In genomic region chr2:186554850-186555785, GRCh38 we compare ENCODE assay signal across 20 cellular contexts. TPM values are rescaled to one million over a fixed set of nuclear protein-coding genes. Genes with fewer than 3 reads are reported as not detected.
DNase-seq lines count a peak whose midpoint lies in the region; ATAC-seq, FAIRE-seq and TF ChIP-seq lines count a peak whose summit lies in the region.
"Had no signal": no experiment of that assay in that cellular context is flagged by ENCODE, and none has a peak within 500 bp of the region (broad histone marks: within the 10 kb centered on the region; RNA-seq: fewer than 3 reads in every experiment).

No MANE protein-coding gene starts in this region.

- TF ChIP-seq EP300 in K562 (IDR thresholded peaks at IDR 0.05; ENCODE audit: low read length) = no peak

- H3K36me3 ChIP-seq in K562 (ENCODE audit: control insufficient read depth, insufficient read depth, low read length) (no peaks in the 10 kb centered on the region), mesenchymal stem cell (ENCODE audit: control insufficient read depth in 1 of 2, insufficient read depth in 2 of 2, low read depth in 1 of 2, low read length in 2 of 2) (no peaks in the 10 kb centered on the region)
- H3K36me3 ChIP-seq: left ventricle myocardium inferior, ovary had no signal

- no peak overlapping the region for H2AK5ac ChIP-seq in mesenchymal stem cell (ENCODE audit: low read length, severe bottlenecking)

- FAIRE-seq in G401.6 (lab: Jason Lieb, UNC) (peak; percentile 85), K562 (lab: Jason Lieb, UNC) (no peak)
- FAIRE-seq: GM18507 had no signal

- in situ Hi-C loops in K562 (cut with MboI) = no loop called here

- H3K23ac ChIP-seq in mesenchymal stem cell (ENCODE audit: low read length in 2 of 2) = no peak overlapping the region

- no TSS peak for BruUV-seq in K562 (replicated peaks; lab: Mats Ljungman, UMichigan)

- no peak overlapping the region for H2BK5ac ChIP-seq in mesenchymal stem cell (ENCODE audit: low read depth, low read length, poor library complexity, severe bottlenecking)

- H3K79me2 ChIP-seq in K562 (ENCODE audit: control insufficient read depth, insufficient read depth, low read length) = no peaks in the 10 kb centered on the region

- TF ChIP-seq RAD21 in K562 (CRISPR knock-in tag; conservative IDR thresholded peaks at IDR 0.05 in 1 of 2, IDR thresholded peaks at IDR 0.05 in 1 of 2) = peak; percentile 54 to 58

- H3K9ac ChIP-seq in K562 (ENCODE audit: insufficient read depth in 1 of 2, low read depth in 2 of 2, low read length in 2 of 2) (no peak overlapping the region), mesenchymal stem cell (ENCODE audit: low read length) (no peak overlapping the region)

- H2BK120ac ChIP-seq in mesenchymal stem cell (ENCODE audit: low read depth, low read length) = peak overlapping the region; percentile 29

- H3K4me1 ChIP-seq in K562 (replicated peaks in 1 of 2; ENCODE audit: control insufficient read depth in 2 of 2, insufficient read depth in 2 of 2, low read length in 2 of 2) = no peaks in the 10 kb centered on the region; a peak in 1 of 5 replicates
- H3K4me1 ChIP-seq in mesenchymal stem cell (ENCODE audit: control insufficient read depth, insufficient read depth, low read depth, low read length) = peaks cover under 1% of the 10 kb centered on the region
- H3K4me1 ChIP-seq: left ventricle myocardium inferior had no signal

- peak; percentile 83 for ATAC-seq in K562
- ATAC-seq in HG03280 (IDR thresholded peaks at IDR 0.05; ENCODE audit: unreplicated experiment) = no peak
- ATAC-seq: activated CD8-positive, alpha-beta memory T cell treated with anti-CD3 and anti-CD28 coated beads, Interleukin-2, amount 10 ng/mL, durations not matched to agents 7 days and 5 days had no signal

- H3K9me3 ChIP-seq in K562 (replicated peaks; ENCODE audit: control insufficient read depth, insufficient read depth, low read depth, low read length) (no peaks in the 10 kb centered on the region), mesenchymal stem cell (ENCODE audit: control insufficient read depth, low read length) (no peaks in the 10 kb centered on the region)
- H3K9me3 ChIP-seq: left ventricle myocardium inferior, ovary had no signal

- POLR2A ChIA-PET in K562 (lab: Yijun Ruan, JAX) = interaction anchor here (0.8 to 1.2 kb wide), 3 partner anchors 15 to 34 kb away, joined by 3 to 4 read pairs (median 4); no protein-coding TSS in a partner anchor

- no peak overlapping the region for H2BK12ac ChIP-seq in mesenchymal stem cell (ENCODE audit: low read length in 2 of 2)

- H3K79me1 ChIP-seq in mesenchymal stem cell (replicated peaks; ENCODE audit: low read length, poor library complexity, severe bottlenecking) = no peaks in the 10 kb centered on the region

- no peak overlapping the region for H3K14ac ChIP-seq in mesenchymal stem cell (ENCODE audit: low read length in 2 of 2)

- H3K4ac ChIP-seq in mesenchymal stem cell (ENCODE audit: low read depth in 1 of 2, low read length in 2 of 2) = no peak overlapping the region

- H3K4me3 ChIP-seq in K562 = no peak overlapping the region
- H3K4me3 ChIP-seq in mesenchymal stem cell (ENCODE audit: insufficient read depth in 1 of 2, low read depth in 1 of 2, low read length in 2 of 2) = no peak overlapping the region
- H3K4me3 ChIP-seq: left ventricle myocardium inferior, ovary, PC-9 had no signal

- no peak overlapping the region for H4K8ac ChIP-seq in mesenchymal stem cell (ENCODE audit: low read length)

- no peak overlapping the region for H2BK15ac ChIP-seq in mesenchymal stem cell (ENCODE audit: low read depth, poor library complexity, severe bottlenecking)

- CTCF ChIA-PET in K562 (lab: Yijun Ruan, JAX; ENCODE audit: low intra/inter-chr PET ratio) = no interaction called here

- H3K9me1 ChIP-seq in K562 (ENCODE audit: control insufficient read depth, insufficient read depth, low read length) = no peaks in the 10 kb centered on the region

- DNase-seq in NAMALWA (ENCODE audit: low spot score) = peak; percentile 6
- peak in 1 of 4 experiments; percentile 19 for DNase-seq in K562 (ENCODE audit: extremely low read depth in 1 of 4, low spot score in 3 of 4)
- peak; percentile 52 for DNase-seq in mesenchymal stem cell
- DNase-seq in D341Med (ENCODE audit: low spot score) = no peak
- no peak for DNase-seq in central memory CD4-positive, alpha-beta T cell
- DNase-seq: activated CD4-positive, CD25-positive, alpha-beta regulatory T cell; activated CD8-positive, alpha-beta memory T cell treated with anti-CD3 and anti-CD28 coated beads, Interleukin-2, amount 10 ng/mL, durations not matched to agents 7 days and 5 days; C1 segment of cervical spinal cord; DMS153; effector CD8-positive, alpha-beta T cell; left ventricle myocardium inferior; MM.1S; NCI-H2029 treated with DMSO at 0.1 percent for 48 hours; NCI-H526; ovary; PC-9; stimulated activated naive CD4-positive, alpha-beta T cell had no signal

- peak; percentile 10 to 32 (median 11); a peak in 3 of 6 replicates for TF ChIP-seq CTCF in K562 (IDR thresholded peaks at IDR 0.05 in 2 of 3, conservative IDR thresholded peaks at IDR 0.05 in 1 of 3; ENCODE audit: insufficient read depth in 2 of 3, low read depth in 1 of 3, low read length in 3 of 3)

- no peak overlapping the region for H3K27ac ChIP-seq in K562 (ENCODE audit: extremely low read depth, low read depth, low read length)
- H3K27ac ChIP-seq in mesenchymal stem cell (ENCODE audit: low read length, poor library complexity, severe bottlenecking) = no peak overlapping the region
- H3K27ac ChIP-seq: left ventricle myocardium inferior, ovary, PC-9 had no signal

- H3K27me3 ChIP-seq in K562 (ENCODE audit: control insufficient read depth in 2 of 2, insufficient read depth in 2 of 2, low read length in 2 of 2) = no peaks in the 10 kb centered on the region
- no peaks in the 10 kb centered on the region for H3K27me3 ChIP-seq in mesenchymal stem cell (ENCODE audit: control insufficient read depth in 1 of 2, insufficient read depth in 1 of 2, low read length in 2 of 2)
- H3K27me3 ChIP-seq: ovary had no signal

- H3K4me2 ChIP-seq in K562 (ENCODE audit: insufficient read depth, low read length) = no peak overlapping the region
- no peak overlapping the region for H3K4me2 ChIP-seq in mesenchymal stem cell (ENCODE audit: low read length, poor library complexity, severe bottlenecking)
- H3K4me2 ChIP-seq: PC-9 had no signal

- H4K91ac ChIP-seq in mesenchymal stem cell (ENCODE audit: low read length) = no peak overlapping the region

- TF ChIP-seq POLR2A in K562 (conservative IDR thresholded peaks at IDR 0.05) = no peak

- WGBS in K562 (ENCODE audit: insufficient coverage, low coverage, missing lambda C conversion rate) = 7% methylated on average over 8 of the region's 8 CpGs
- WGBS in mesenchymal stem cell = 71% methylated on average over 8 of the region's 8 CpGs

- peak overlapping the region in 1 of 2 experiments; percentile 22 for H3K18ac ChIP-seq in mesenchymal stem cell (ENCODE audit: low read depth in 1 of 2, low read length in 2 of 2)

- H2AFZ ChIP-seq in K562 (ENCODE audit: low read depth, low read length) (no peak overlapping the region; the same call in 1 of the 2 replicates), mesenchymal stem cell (ENCODE audit: low read depth, low read length) (no peak overlapping the region)
- H2AFZ ChIP-seq: PC-9 had no signal

- intact Hi-C loops in K562 (cut with micrococcal nuclease) = no loop called here

- H4K20me1 ChIP-seq in K562 (replicated peaks; ENCODE audit: control insufficient read depth, insufficient read depth, low read length) = no peaks in the 10 kb centered on the region

TF ChIP-seq in K562, 482 proteins besides CTCF, POLR2A, EP300 and RAD21:
- TF ChIP-seq UBTF (IDR thresholded peaks at IDR 0.05; ENCODE audit: borderline replicate concordance in 1 of 2, low read depth in 2 of 2, low read length in 2 of 2) = no peak
- TF ChIP-seq NRF1 (conservative IDR thresholded peaks at IDR 0.05 in 1 of 2, IDR thresholded peaks at IDR 0.05 in 1 of 2) = peak in 1 of 2 experiments; percentile 29; a peak in 1 of 4 replicates
- TF ChIP-seq ZBTB17 (CRISPR knock-in tag; IDR thresholded peaks at IDR 0.05) = no peak

RNA-seq across cellular contexts. Expression of gene ITGAV, which starts 34.7 kb away (rescaled TPM):
- total RNA-seq in K562 (2011; cell fraction: chromatin; rRNA removed; ENCODE audit: low replicate concordance) = 44.5 and 102 TPM in 2 replicates
- 19.5 and 40.0 TPM in 2 replicates for total RNA-seq in K562 (2011; cell fraction: nucleolus; rRNA removed)
- 34.2 and 43.0 TPM in 2 replicates for total RNA-seq in K562 (2011; cell fraction: nucleoplasm; rRNA removed)
- total RNA-seq in K562 (2014; rRNA removed) (10.4 and 10.7 TPM in 2 replicates), K562 (2014; rRNA removed; fragmentation: Illumina TruSeq; extraction: Trizol) (17.6 and 18.4 TPM in 2 replicates), K562 (2015; rRNA removed; fragmentation: Illumina TruSeq; extraction: Trizol) (16.2 and 16.5 TPM in 2 replicates), K562 (2021) (15.5 and 17.7 TPM in 2 replicates)
- polyA plus RNA-seq in K562 (2011; rRNA removed) (16.2 and 16.3 TPM in 2 replicates), K562 (2014; fragmentation: Illumina TruSeq; extraction: Trizol) (8.5 and 10.3 TPM in 2 replicates), K562 (2014; fragmentation: Nextera tagmentation; extraction: Ambion mirVana) (1 to 10 TPM; 3.7 to 4.6 TPM), K562 (2014; rRNA removed) (7.4 and 8.8 TPM in 2 replicates)
- polyA plus RNA-seq in K562 (2011; cell fraction: cytosol; rRNA removed) = 3.6 and 7.9 TPM in 2 replicates
- polyA plus RNA-seq in K562 (2011; cell fraction: nucleus; rRNA removed) = 29.1 and 37.9 TPM in 2 replicates
- 8.4 and 15.6 TPM in 2 replicates for polyA plus RNA-seq in K562 (2012)
- 32.1 and 40.9 TPM in 2 replicates for polyA minus RNA-seq in K562 (2011; rRNA and poly(A)+ RNA removed)
- 16.9 and 21.9 TPM in 2 replicates for polyA minus RNA-seq in K562 (2011; cell fraction: cytosol; rRNA and poly(A)+ RNA removed)
- polyA minus RNA-seq in K562 (2011; cell fraction: nucleus; rRNA and poly(A)+ RNA removed) = 25.4 and 40.0 TPM in 2 replicates
- 126 TPM for polyA plus RNA-seq in mesenchymal stem cell (2013, experiment 1 of 2)
- 117 TPM for polyA plus RNA-seq in mesenchymal stem cell (2013, experiment 2 of 2)

Comparison
In these comparisons a context has a peak if more than half of its experiments do, and no peak if none do; other contexts are left out.
1. DNase-seq: peak in NAMALWA (single experiment) and mesenchymal stem cell (single experiment); none in D341Med (single experiment) and central memory CD4-positive, alpha-beta T cell (single experiment).